Comparison of ENCODE assay signal across 3 cellular contexts in genomic region chr19:3666545-3666856, GRCh38. TPM values are rescaled to one million over a fixed set of nuclear protein-coding genes. Genes with fewer than 3 reads are reported as not detected.
"Had no signal": no experiment of that assay in that cellular context is flagged by ENCODE, and none has a peak within 500 bp of the region (broad histone marks: within the 10 kb centered on the region; RNA-seq: fewer than 3 reads in every experiment).

No MANE protein-coding gene starts in this region.

RNA-seq across cellular contexts. Expression of gene TJP3, which starts 41.7 kb away (rescaled TPM):
- total RNA-seq: foreskin keratinocyte, glomerular endothelial cell had no signal
- polyA plus RNA-seq: foreskin keratinocyte had no signal

RNA-seq across cellular contexts. Expression of gene TBXA2R, which starts 59.8 kb away (rescaled TPM):
- total RNA-seq: progenitor cell of endocrine pancreas had no signal
